Comparison of ENCODE assay signal across 17 cellular contexts in the genomic region with DNA sequence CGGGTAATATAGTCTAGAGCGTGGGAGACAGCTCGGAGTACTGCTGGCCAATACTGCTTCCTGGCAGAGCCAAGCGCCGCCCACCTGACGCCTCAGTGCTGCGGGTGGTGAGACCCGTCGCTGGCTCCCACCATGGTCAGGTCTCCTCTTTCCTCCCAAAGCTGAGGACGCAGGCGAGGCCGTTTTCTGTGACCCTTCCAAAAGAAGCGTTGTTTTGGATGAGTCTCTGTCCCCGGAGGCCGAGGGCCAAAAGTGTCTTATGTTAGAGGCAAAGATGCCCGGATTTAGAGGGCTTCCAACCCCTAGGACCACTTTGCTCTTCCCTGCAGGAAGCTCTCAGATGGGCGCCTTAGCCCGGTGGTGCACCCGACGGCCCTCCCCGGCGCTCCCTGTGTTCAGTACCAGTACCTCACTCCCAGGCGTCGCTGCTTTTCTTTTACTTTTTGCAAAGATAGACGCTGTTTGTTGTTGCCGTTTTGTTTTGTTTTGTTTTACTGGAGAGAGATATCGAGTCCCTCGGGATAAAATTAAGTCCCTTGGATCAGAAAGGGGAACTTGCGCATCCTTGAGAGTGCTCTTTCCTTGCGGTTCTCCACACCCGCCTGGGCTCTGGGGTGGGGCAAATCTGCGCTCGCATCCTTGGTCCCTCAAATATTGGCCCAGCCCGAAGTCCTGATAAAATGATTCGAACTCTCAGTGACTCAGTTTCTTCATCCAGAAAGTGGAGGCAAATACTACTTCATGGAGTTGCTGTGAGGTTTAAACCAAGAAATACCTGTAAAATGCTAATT. TPM values are rescaled to one million over a fixed set of nuclear protein-coding genes. Genes with fewer than 3 reads are reported as not detected.
DNase-seq lines count a peak whose midpoint lies in the region; ATAC-seq, FAIRE-seq and TF ChIP-seq lines count a peak whose summit lies in the region.
"Had no signal": no experiment of that assay in that cellular context is flagged by ENCODE, and none has a peak within 500 bp of the region (broad histone marks: within the 10 kb centered on the region; RNA-seq: fewer than 3 reads in every experiment).

No MANE protein-coding gene starts in this region.

- TF ChIP-seq POLR2A in gastroesophageal sphincter (IDR thresholded peaks at IDR 0.05) = no peak

- H3T11ph ChIP-seq in H9 (ENCODE audit: low read length) = no peak overlapping the region

- H4K91ac ChIP-seq in H9 (ENCODE audit: insufficient read length, low read depth, low read length) = no peak overlapping the region

- TF ChIP-seq EP300 in gastroesophageal sphincter (IDR thresholded peaks at IDR 0.05) = no peak

- H3K27ac ChIP-seq in H9 (ENCODE audit: insufficient read length, low read depth, low read length) (no peak overlapping the region), pancreas (peak overlapping the region; percentile 56 to 75 (median 61)), gastroesophageal sphincter (no peak overlapping the region)
- H3K27ac ChIP-seq: 22Rv1, right lobe of liver, stomach had no signal

- H3K4me2 ChIP-seq in H9 (ENCODE audit: insufficient read depth, insufficient read length, low read length) = no peak overlapping the region

- no peak overlapping the region for H3K14ac ChIP-seq in H9 (ENCODE audit: insufficient read depth, low read length)

- ATAC-seq in effector memory CD8-positive, alpha-beta T cell (replicated peaks) = no peak
- ATAC-seq in pancreas = peak; percentile 24 to 54 (median 41)
- ATAC-seq in gastroesophageal sphincter = no peak
- ATAC-seq in GM21576 (IDR thresholded peaks at IDR 0.05; ENCODE audit: unreplicated experiment) = no peak
- ATAC-seq: left colon had no signal

- H2BK120ac ChIP-seq in H9 (ENCODE audit: low read depth, low read length, poor library complexity, severe bottlenecking) = no peak overlapping the region

- H3K18ac ChIP-seq in H9 (ENCODE audit: insufficient read length, low read depth, low read length) = no peak overlapping the region

- H3K4me3 ChIP-seq in pancreas (peak overlapping the region in 2 of 4 donors; percentile 16 to 17), gastroesophageal sphincter (no peak overlapping the region)
- H3K4me3 ChIP-seq: right lobe of liver, stomach had no signal

- H3K4me1 Mint-ChIP-seq in H9 = peaks cover 7 to 40% of the 10 kb centered on the region in 2 experiments
- H3K4me1 Mint-ChIP-seq in effector memory CD8-positive, alpha-beta T cell (ENCODE audit: low read depth in 2 of 2) = peaks cover 12 to 23% of the 10 kb centered on the region in 2 donors

- no peak for FAIRE-seq in pancreas (lab: Jason Lieb, UNC)

- H3K79me1 ChIP-seq in H9 (ENCODE audit: insufficient read depth, low read depth, low read length, poor library complexity, severe bottlenecking) = no peaks in the 10 kb centered on the region

- H3K56ac ChIP-seq in H9 (ENCODE audit: insufficient read length, low read depth, low read length) = no peak overlapping the region

- no peak overlapping the region for H3K9ac ChIP-seq in H9 (ENCODE audit: extremely low read depth, insufficient read length, low read length)

- no peak overlapping the region for H2BK20ac ChIP-seq in H9 (ENCODE audit: low read depth, low read length, poor library complexity, severe bottlenecking)

- DNase-seq in DMS 273 (lab: John Stamatoyannopoulos, UW; ENCODE audit: unreplicated experiment) (peak; percentile 6), DMS 273 treated with DMSO at 0.1 percent for 48 hours (lab: John Stamatoyannopoulos, UW) (no peak), H9 (peak; percentile 60), pancreas (peak in 3 of 6 donors; percentile 36 to 61 (median 53)), COLO829 (ENCODE audit: low spot score) (no peak)
- DNase-seq in effector memory CD8-positive, alpha-beta T cell = no peak
- DNase-seq: activated CD4-positive, alpha-beta T cell treated with anti-CD3 and anti-CD28 coated beads, Interleukin-2, amount 50 U/mL, for 1 hour; cerebellar nuclear complex; COR-L47; left colon; right lobe of liver; stimulated activated CD4-positive, alpha-beta T cell treated with anti-CD3 and anti-CD28 coated beads, Interleukin-4, amount 100 ng/mL, for 4 hours; stomach; T-helper 2 cell had no signal

- no peak overlapping the region for H4K5ac ChIP-seq in H9 (ENCODE audit: insufficient read length, low read depth, low read length)

- WGBS in H9 (ENCODE audit: extremely low coverage, insufficient read length, low lambda C conversion rate) = no CpG with 5 or more reads among the region's 35 CpGs
- WGBS in pancreas, 2 donors = 51% methylated on average over 35 of the region's 35 CpGs
- WGBS in gastroesophageal sphincter (ENCODE audit: low coverage in 1 of 2), 2 donors = 0 to 3% methylated on average over 7 to 34 of the region's 35 CpGs

- H2AFZ ChIP-seq in H9 (ENCODE audit: low read length) = no peak overlapping the region

- no peaks in the 10 kb centered on the region for H3K9me3 ChIP-seq in H9 (ENCODE audit: control insufficient read depth, low read depth, low read length)
- no peaks in the 10 kb centered on the region for H3K9me3 ChIP-seq in pancreas
- no peaks in the 10 kb centered on the region for H3K9me3 ChIP-seq in gastroesophageal sphincter
- H3K9me3 ChIP-seq: right lobe of liver, stomach had no signal

- H3K4me1 ChIP-seq in H9 (ENCODE audit: insufficient read depth, low read length) (no peaks in the 10 kb centered on the region), pancreas (no peaks in the 10 kb centered on the region), gastroesophageal sphincter (peaks cover 0 to 30% (median 0%) of the 10 kb centered on the region in 3 donors)
- H3K4me1 ChIP-seq: right lobe of liver had no signal

- no peak overlapping the region for H4K8ac ChIP-seq in H9 (replicated peaks; ENCODE audit: insufficient read length, low read depth, low read length)

- H2AK5ac ChIP-seq in H9 (ENCODE audit: insufficient read length, low read length) = no peak overlapping the region

- peaks cover 99% of the 10 kb centered on the region for H3K27me3 Mint-ChIP-seq in H9 (ENCODE audit: low read depth)
- H3K27me3 Mint-ChIP-seq in effector memory CD8-positive, alpha-beta T cell = peaks cover 93 to 99% of the 10 kb centered on the region in 2 donors

- peaks cover 0 to 6% (median 0%) of the 10 kb centered on the region in 3 donors for H3K36me3 ChIP-seq in pancreas
- no peaks in the 10 kb centered on the region for H3K36me3 ChIP-seq in gastroesophageal sphincter
- H3K36me3 ChIP-seq: right lobe of liver, stomach had no signal

- H3K27me3 ChIP-seq in H9 (ENCODE audit: insufficient read depth, low read length) (peaks cover 98% of the 10 kb centered on the region), pancreas (no peaks in the 10 kb centered on the region), gastroesophageal sphincter (peaks cover 100% of the 10 kb centered on the region)

- H2BK15ac ChIP-seq in H9 (ENCODE audit: low read depth, low read length) = no peak overlapping the region

- H3K4me3 Mint-ChIP-seq in H9 = peak overlapping the region in 1 of 2 experiments; percentile 41; a peak in 1 of 5 replicates
- peak overlapping the region; percentile 38 to 64 for H3K4me3 Mint-ChIP-seq in effector memory CD8-positive, alpha-beta T cell

- peaks cover 6 to 9% of the 10 kb centered on the region in 2 experiments; a peak in 4 of 5 replicates for H3K9me3 Mint-ChIP-seq in H9
- H3K9me3 Mint-ChIP-seq in effector memory CD8-positive, alpha-beta T cell = no peaks in the 10 kb centered on the region

- H3K4ac ChIP-seq in H9 (ENCODE audit: low read depth, low read length) = no peak overlapping the region

- peaks cover 0 to 2% (median 0%) of the 10 kb centered on the region in 3 experiments; a peak in 1 of 7 replicates for H3K36me3 Mint-ChIP-seq in H9 (ENCODE audit: insufficient read depth in 1 of 3, low read depth in 3 of 3)
- H3K36me3 Mint-ChIP-seq in effector memory CD8-positive, alpha-beta T cell (ENCODE audit: insufficient read depth) = peaks cover under 1% of the 10 kb centered on the region

- H3K23me2 ChIP-seq in H9 (ENCODE audit: insufficient read length, low read depth, low read length, poor library complexity, severe bottlenecking) = no peaks in the 10 kb centered on the region

- TF ChIP-seq CTCF in H9 (conservative IDR thresholded peaks at IDR 0.05) (no peak), pancreas (IDR thresholded peaks at IDR 0.05) (no peak), gastroesophageal sphincter (IDR thresholded peaks at IDR 0.05) (no peak)

- H3K23ac ChIP-seq in H9 (ENCODE audit: insufficient read length, low read depth, low read length) = no peak overlapping the region

- intact Hi-C loops in pancreas (cut with DNase I) = no loop called here

- H3K27ac Mint-ChIP-seq in H9 = no peak overlapping the region
- no peak overlapping the region for H3K27ac Mint-ChIP-seq in effector memory CD8-positive, alpha-beta T cell

- peaks cover 2% of the 10 kb centered on the region for H4K20me1 ChIP-seq in H9 (ENCODE audit: control insufficient read depth, insufficient read depth, insufficient read length)

- no peak overlapping the region for H2BK5ac ChIP-seq in H9 (ENCODE audit: insufficient read length, low read length)

- no peaks in the 10 kb centered on the region for H3K79me2 ChIP-seq in H9 (ENCODE audit: insufficient read depth, low read length)

- no peak overlapping the region for H2BK12ac ChIP-seq in H9 (ENCODE audit: insufficient read length, low read depth, low read length)

RNA-seq across cellular contexts. Expression of a gene that starts 7.0 kb away (rescaled TPM):
- total RNA-seq in H9 (2021) (not detected in 2 replicates), pancreas (10 to 100 TPM in 5 of 6 donors, 1 to 10 TPM in 1; 8.0 to 17.1 (median 12.3) TPM), gastroesophageal sphincter (not detected)
- polyA plus RNA-seq in pancreas = 10 to 100 TPM; 15.7 to 26.1 TPM

RNA-seq across cellular contexts. Expression of a gene that starts 42.3 kb away (rescaled TPM):
- not detected in 2 replicates for total RNA-seq in H9 (2021)
- total RNA-seq in pancreas = 1 to 10 TPM; 2.8 to 6.0 (median 4.8) TPM
- 1 to 10 TPM; 3.5 to 6.9 TPM for polyA plus RNA-seq in pancreas
- total RNA-seq in gastroesophageal sphincter = not detected
- total RNA-seq: right lobe of liver had no signal

Comparison
In these comparisons a context has a peak if more than half of its experiments do, and no peak if none do; other contexts are left out.
1. DNase-seq: peak in DMS 273 (single experiment) and H9 (single experiment); none in DMS 273 treated with DMSO at 0.1 percent for 48 hours (single experiment), effector memory CD8-positive, alpha-beta T cell (0 of 3) and COLO829 (single experiment).
2. H3K27ac ChIP-seq: peak in pancreas (4 of 4); none in H9 (single experiment) and gastroesophageal sphincter (0 of 4).
3. ATAC-seq: peak in pancreas (4 of 4); none in effector memory CD8-positive, alpha-beta T cell (single experiment), gastroesophageal sphincter (single experiment) and GM21576 (single experiment).